ENCODE assay signal across 2 cellular contexts in the genomic region with DNA sequence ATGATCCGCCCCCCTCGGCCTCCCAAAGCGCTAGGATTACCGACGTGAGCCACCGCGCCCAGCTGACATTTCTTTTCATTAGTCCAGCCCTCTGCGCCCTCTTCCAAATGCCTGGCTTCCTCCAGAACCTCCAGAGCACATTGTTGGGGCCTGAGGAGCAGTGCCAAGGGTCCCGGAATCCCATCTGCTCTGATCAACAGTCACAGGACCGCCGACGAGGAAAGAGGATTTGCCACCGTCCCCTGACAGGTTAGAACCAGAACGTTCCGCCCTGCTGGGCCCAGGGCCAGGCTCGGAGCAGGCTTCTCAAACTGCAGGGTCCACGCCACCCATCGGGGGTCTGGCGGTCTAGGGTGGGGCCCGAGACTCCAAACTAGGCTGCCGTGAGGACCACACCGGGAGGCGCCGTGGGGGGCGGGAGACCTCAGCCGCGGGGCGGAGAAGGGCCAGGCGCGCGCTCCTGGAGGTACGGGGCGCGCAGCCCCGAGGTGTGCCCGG.
TF ChIP-seq lines count a peak whose summit lies in the region.

No MANE protein-coding gene starts in this region.

TF ChIP-seq in GM23338, 12 proteins besides CTCF, POLR2A, EP300 and RAD21:
- TF ChIP-seq JUNB (IDR thresholded peaks at IDR 0.05; ENCODE audit: unreplicated experiment): no peak
- no peak for TF ChIP-seq STAT1 (IDR thresholded peaks at IDR 0.05; ENCODE audit: unreplicated experiment)
- TF ChIP-seq EZH2 (IDR thresholded peaks at IDR 0.05; ENCODE audit: low read depth, unreplicated experiment): peak; percentile 19
- TF ChIP-seq ZNF114 (CRISPR knock-in tag; IDR thresholded peaks at IDR 0.05): no peak

TF ChIP-seq in GM12878, 131 proteins besides CTCF, POLR2A, EP300 and RAD21:
- TF ChIP-seq PAX5 (IDR thresholded peaks at IDR 0.05; ENCODE audit: borderline replicate concordance, low read depth, low read length) (no peak), HDAC6 (IDR thresholded peaks at IDR 0.05; ENCODE audit: unreplicated experiment) (peak; percentile 74)
